ENCODE assay signal across 25 cellular contexts in genomic region chr5:5584751-5585150, GRCh38.
"Had no signal": no experiment of that assay in that cellular context is flagged by ENCODE, and none has a peak within 500 bp of the region (broad histone marks: within the 10 kb centered on the region; RNA-seq: fewer than 3 reads in every experiment).

No MANE protein-coding gene starts in this region.

- DNase-seq: immature natural killer cell; kidney; left colon; left lung; lower lobe of right lung; mammary epithelial cell; mesenchymal stem cell; naive thymus-derived CD8-positive, alpha-beta T cell; nucleus accumbens; pancreas; retina; right cardiac atrium; stimulated activated CD4-positive, alpha-beta T cell treated with anti-CD3 and anti-CD28 coated beads, Interleukin-4, amount 100 ng/mL, for 24 hours; stimulated activated naive CD4-positive, alpha-beta T cell; stomach; testis; thyroid gland; transverse colon; upper lobe of left lung had no signal

- H3K9me3 ChIP-seq: left lung, lower lobe of right lung, pancreas, prostate gland, stomach, testis, thyroid gland, transverse colon, upper lobe of left lung, vagina had no signal

- H3K36me3 ChIP-seq: left lung, lower lobe of right lung, pancreas, prostate gland, stomach, thyroid gland, transverse colon, upper lobe of left lung, vagina had no signal

- H3K27me3 ChIP-seq: left lung, pancreas, stomach, testis, thyroid gland, transverse colon, upper lobe of left lung, vagina had no signal

- H3K4me3 ChIP-seq: left lung, lower lobe of right lung, pancreas, prostate gland, skin epidermis, stomach, testis, thyroid gland, transverse colon, upper lobe of left lung, vagina had no signal

- H3K4me1 ChIP-seq: left lung, lower lobe of right lung, pancreas, prostate gland, stomach, testis, thyroid gland, transverse colon, upper lobe of left lung, vagina had no signal

- H3K27ac ChIP-seq: left lung, lower lobe of right lung, pancreas, prostate gland, skin epidermis, testis, thyroid gland, transverse colon, upper lobe of left lung, vagina had no signal

- ATAC-seq: left colon; left lung; lower lobe of right lung; pancreas; right cardiac atrium; sciatic nerve; stimulated activated effector memory CD8-positive, alpha-beta T cell treated with anti-CD3 and anti-CD28 coated beads, Interleukin-12 subunit alpha, Interleukin-12 subunit beta, amount 100 ng/mL, for 72 hours had no signal

- FAIRE-seq: islet of Langerhans, kidney, pancreas had no signal
